Comparison of ENCODE assay signal across 9 cellular contexts in genomic region chr6:11374036-11375010, GRCh38.
DNase-seq lines count a peak whose midpoint lies in the region; ATAC-seq, FAIRE-seq and TF ChIP-seq lines count a peak whose summit lies in the region.
"Had no signal": no experiment of that assay in that cellular context is flagged by ENCODE, and none has a peak within 500 bp of the region (broad histone marks: within the 10 kb centered on the region; RNA-seq: fewer than 3 reads in every experiment).

No MANE protein-coding gene starts in this region.

- TF ChIP-seq CTCF in BE2C (IDR thresholded peaks at IDR 0.05; ENCODE audit: low read depth, low read length), result no peak

- H3K4me3 ChIP-seq in Karpas-422 (ENCODE audit: low read length), result no peak overlapping the region
- H3K4me3 ChIP-seq in right cardiac atrium (ENCODE audit: low read length), result no peak overlapping the region
- H3K4me3 ChIP-seq in small intestine (ENCODE audit: low read depth in 1 of 2, low read length in 2 of 2), result no peak overlapping the region
- no peak overlapping the region for H3K4me3 ChIP-seq in BE2C (ENCODE audit: low read depth, low read length)
- H3K4me3 ChIP-seq: cardiac muscle cell had no signal

- no peaks in the 10 kb centered on the region for H4K20me1 ChIP-seq in Karpas-422 (ENCODE audit: insufficient read depth, low read depth, low read length)

- DNase-seq in Karpas-422 (peak; percentile 59), right cardiac atrium (no peak), small intestine (no peak), BE2C (no peak), NCI-H128 (lab: John Stamatoyannopoulos, UW; ENCODE audit: unreplicated experiment) (no peak)
- no peak for DNase-seq in stimulated activated CD8-positive, alpha-beta memory T cell treated with anti-CD3 and anti-CD28 coated beads, Interleukin-4, amount 100 ng/mL, for 48 hours

- no peak for TF ChIP-seq POLR2A in GM18505 (IDR thresholded peaks at IDR 0.05; ENCODE audit: borderline replicate concordance, extremely low read depth, insufficient read depth, insufficient read length)

- H3K4me2 ChIP-seq in Karpas-422 (ENCODE audit: low read depth, low read length, poor library complexity, severe bottlenecking), result peak overlapping the region; percentile 31

- H3K79me2 ChIP-seq in Karpas-422 (ENCODE audit: low read length), result no peaks in the 10 kb centered on the region

- FAIRE-seq in small intestine (lab: Jason Lieb, UNC), result no peak

- intact Hi-C loops in right cardiac atrium (cut with DNase I), result no loop called here

- H3K27me3 ChIP-seq in Karpas-422 (ENCODE audit: low read length) (no peaks in the 10 kb centered on the region), right cardiac atrium (ENCODE audit: control insufficient read depth, insufficient read depth) (no peaks in the 10 kb centered on the region), small intestine (ENCODE audit: control insufficient read depth in 2 of 2, insufficient read depth in 2 of 2, low read length in 2 of 2) (no peaks in the 10 kb centered on the region), BE2C (no peaks in the 10 kb centered on the region)
- H3K27me3 ChIP-seq: cardiac muscle cell had no signal

- H3K4me1 ChIP-seq in Karpas-422 (ENCODE audit: low read length), result peaks cover 24% of the 10 kb centered on the region
- H3K4me1 ChIP-seq in right cardiac atrium (ENCODE audit: control insufficient read depth, insufficient read depth, low read length), result peaks cover 4% of the 10 kb centered on the region
- H3K4me1 ChIP-seq in small intestine (ENCODE audit: control insufficient read depth in 2 of 2, insufficient read depth in 1 of 2, low read depth in 1 of 2, low read length in 1 of 2), result peaks cover 0 to 2% of the 10 kb centered on the region in 2 donors
- H3K4me1 ChIP-seq in BE2C, result no peaks in the 10 kb centered on the region

- ATAC-seq in GM18505 (IDR thresholded peaks at IDR 0.05; ENCODE audit: unreplicated experiment) (peak; percentile 93), GM21528 (IDR thresholded peaks at IDR 0.05; ENCODE audit: low FRiP score, unreplicated experiment) (peak; percentile 94), right cardiac atrium (peak; percentile 70 to 80)

- WGBS in right cardiac atrium, result 70% methylated on average over 4 of the region's 4 CpGs
- WGBS in small intestine, 3 donors, result 54 to 68% (median 57%) methylated on average over 4 of the region's 4 CpGs

- no peak overlapping the region for H3K9ac ChIP-seq in Karpas-422 (ENCODE audit: low read length)

- H3K36me3 ChIP-seq in Karpas-422 (ENCODE audit: insufficient read depth, low read length), result no peaks in the 10 kb centered on the region
- no peaks in the 10 kb centered on the region for H3K36me3 ChIP-seq in small intestine (ENCODE audit: control insufficient read depth in 2 of 2, insufficient read depth in 2 of 2, low read length in 2 of 2)
- H3K36me3 ChIP-seq in BE2C, result no peaks in the 10 kb centered on the region
- H3K36me3 ChIP-seq: cardiac muscle cell had no signal

- H3K27ac ChIP-seq in Karpas-422 (ENCODE audit: low read length), result no peak overlapping the region
- no peak overlapping the region for H3K27ac ChIP-seq in right cardiac atrium (ENCODE audit: low read length)
- H3K27ac ChIP-seq in small intestine (ENCODE audit: low read depth in 1 of 2, low read length in 1 of 2), result no peak overlapping the region
- H3K27ac ChIP-seq: cardiac muscle cell had no signal

- no peak overlapping the region for H2AFZ ChIP-seq in Karpas-422 (ENCODE audit: low read length)

- no peaks in the 10 kb centered on the region for H3K9me2 ChIP-seq in Karpas-422 (replicated peaks; ENCODE audit: insufficient read depth, low read length)

- H3K9me3 ChIP-seq in Karpas-422 (ENCODE audit: low read length) (no peaks in the 10 kb centered on the region), right cardiac atrium (ENCODE audit: control insufficient read depth, low read length) (no peaks in the 10 kb centered on the region), small intestine (ENCODE audit: control insufficient read depth, low read depth) (no peaks in the 10 kb centered on the region), BE2C (no peaks in the 10 kb centered on the region)
